ENCODE assay signal across 2 cellular contexts in the genomic region with DNA sequence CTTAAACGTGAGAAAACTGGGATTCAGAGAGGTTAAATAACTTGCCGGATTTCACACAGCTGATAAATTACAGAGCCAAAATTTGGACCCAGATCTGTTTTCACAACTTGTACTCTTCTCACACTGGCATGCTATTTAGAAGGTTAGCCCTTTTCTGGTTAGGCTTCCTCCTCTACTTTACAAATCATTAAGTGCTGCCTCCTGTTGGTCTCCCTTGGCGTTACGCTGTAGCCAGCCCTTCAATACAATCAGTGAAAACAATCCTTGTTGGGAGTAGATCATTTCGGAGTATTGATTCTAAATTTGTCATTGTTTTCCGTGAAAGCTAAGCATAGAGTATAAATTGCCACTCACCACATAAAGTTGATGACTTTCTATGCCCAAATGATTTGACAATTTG.
TF ChIP-seq lines count a peak whose summit lies in the region.

No MANE protein-coding gene starts in this region.

TF ChIP-seq in SK-N-SH, 30 proteins besides CTCF, POLR2A, EP300 and RAD21 (continued from another document):
- TF ChIP-seq, protein P1, sequence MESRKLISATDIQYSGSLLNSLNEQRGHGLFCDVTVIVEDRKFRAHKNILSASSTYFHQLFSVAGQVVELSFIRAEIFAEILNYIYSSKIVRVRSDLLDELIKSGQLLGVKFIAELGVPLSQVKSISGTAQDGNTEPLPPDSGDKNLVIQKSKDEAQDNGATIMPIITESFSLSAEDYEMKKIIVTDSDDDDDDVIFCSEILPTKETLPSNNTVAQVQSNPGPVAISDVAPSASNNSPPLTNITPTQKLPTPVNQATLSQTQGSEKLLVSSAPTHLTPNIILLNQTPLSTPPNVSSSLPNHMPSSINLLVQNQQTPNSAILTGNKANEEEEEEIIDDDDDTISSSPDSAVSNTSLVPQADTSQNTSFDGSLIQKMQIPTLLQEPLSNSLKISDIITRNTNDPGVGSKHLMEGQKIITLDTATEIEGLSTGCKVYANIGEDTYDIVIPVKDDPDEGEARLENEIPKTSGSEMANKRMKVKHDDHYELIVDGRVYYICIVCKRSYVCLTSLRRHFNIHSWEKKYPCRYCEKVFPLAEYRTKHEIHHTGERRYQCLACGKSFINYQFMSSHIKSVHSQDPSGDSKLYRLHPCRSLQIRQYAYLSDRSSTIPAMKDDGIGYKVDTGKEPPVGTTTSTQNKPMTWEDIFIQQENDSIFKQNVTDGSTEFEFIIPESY (IDR thresholded peaks at IDR 0.05; ENCODE audit: borderline replicate concordance, low read depth), result no peak
- TF ChIP-seq, protein P2, sequence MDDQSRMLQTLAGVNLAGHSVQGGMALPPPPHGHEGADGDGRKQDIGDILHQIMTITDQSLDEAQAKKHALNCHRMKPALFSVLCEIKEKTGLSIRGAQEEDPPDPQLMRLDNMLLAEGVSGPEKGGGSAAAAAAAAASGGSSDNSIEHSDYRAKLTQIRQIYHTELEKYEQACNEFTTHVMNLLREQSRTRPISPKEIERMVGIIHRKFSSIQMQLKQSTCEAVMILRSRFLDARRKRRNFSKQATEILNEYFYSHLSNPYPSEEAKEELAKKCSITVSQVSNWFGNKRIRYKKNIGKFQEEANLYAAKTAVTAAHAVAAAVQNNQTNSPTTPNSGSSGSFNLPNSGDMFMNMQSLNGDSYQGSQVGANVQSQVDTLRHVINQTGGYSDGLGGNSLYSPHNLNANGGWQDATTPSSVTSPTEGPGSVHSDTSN (IDR thresholded peaks at IDR 0.05), result no peak
- no peak for TF ChIP-seq SMC3 (IDR thresholded peaks at IDR 0.05; ENCODE audit: low read depth, low read length)
- TF ChIP-seq SIN3A (IDR thresholded peaks at IDR 0.05; ENCODE audit: borderline replicate concordance, low read depth, low read length), result no peak
- no peak for TF ChIP-seq EZH2phosphoT487 (IDR thresholded peaks at IDR 0.05; ENCODE audit: borderline replicate concordance, low read depth)
- no peak for TF ChIP-seq RFX5 (IDR thresholded peaks at IDR 0.05; ENCODE audit: low read length)

TF ChIP-seq in SK-N-SH treated with all-trans-retinoic acid at 6 μM for 48 hours, 23 proteins besides CTCF, POLR2A, EP300 and RAD21 (continued from another document):
- TF ChIP-seq RARB (CRISPR knock-in tag; IDR thresholded peaks at IDR 0.05) (no peak), ISL1 (CRISPR knock-in tag; IDR thresholded peaks at IDR 0.05) (no peak), PPARA (CRISPR knock-in tag; IDR thresholded peaks at IDR 0.05; ENCODE audit: borderline replicate concordance) (no peak), SNAI2 (CRISPR knock-in tag; IDR thresholded peaks at IDR 0.05) (no peak)
- TF ChIP-seq, protein P3, sequence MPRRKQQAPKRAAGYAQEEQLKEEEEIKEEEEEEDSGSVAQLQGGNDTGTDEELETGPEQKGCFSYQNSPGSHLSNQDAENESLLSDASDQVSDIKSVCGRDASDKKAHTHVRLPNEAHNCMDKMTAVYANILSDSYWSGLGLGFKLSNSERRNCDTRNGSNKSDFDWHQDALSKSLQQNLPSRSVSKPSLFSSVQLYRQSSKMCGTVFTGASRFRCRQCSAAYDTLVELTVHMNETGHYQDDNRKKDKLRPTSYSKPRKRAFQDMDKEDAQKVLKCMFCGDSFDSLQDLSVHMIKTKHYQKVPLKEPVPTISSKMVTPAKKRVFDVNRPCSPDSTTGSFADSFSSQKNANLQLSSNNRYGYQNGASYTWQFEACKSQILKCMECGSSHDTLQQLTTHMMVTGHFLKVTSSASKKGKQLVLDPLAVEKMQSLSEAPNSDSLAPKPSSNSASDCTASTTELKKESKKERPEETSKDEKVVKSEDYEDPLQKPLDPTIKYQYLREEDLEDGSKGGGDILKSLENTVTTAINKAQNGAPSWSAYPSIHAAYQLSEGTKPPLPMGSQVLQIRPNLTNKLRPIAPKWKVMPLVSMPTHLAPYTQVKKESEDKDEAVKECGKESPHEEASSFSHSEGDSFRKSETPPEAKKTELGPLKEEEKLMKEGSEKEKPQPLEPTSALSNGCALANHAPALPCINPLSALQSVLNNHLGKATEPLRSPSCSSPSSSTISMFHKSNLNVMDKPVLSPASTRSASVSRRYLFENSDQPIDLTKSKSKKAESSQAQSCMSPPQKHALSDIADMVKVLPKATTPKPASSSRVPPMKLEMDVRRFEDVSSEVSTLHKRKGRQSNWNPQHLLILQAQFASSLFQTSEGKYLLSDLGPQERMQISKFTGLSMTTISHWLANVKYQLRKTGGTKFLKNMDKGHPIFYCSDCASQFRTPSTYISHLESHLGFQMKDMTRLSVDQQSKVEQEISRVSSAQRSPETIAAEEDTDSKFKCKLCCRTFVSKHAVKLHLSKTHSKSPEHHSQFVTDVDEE (CRISPR knock-in tag; IDR thresholded peaks at IDR 0.05), result no peak
TF ChIP-seq in SK-N-SH treated with all-trans-retinoic acid at 6 μM for 48 hours: peak in this region for 0.
